17 cellular contexts compared by ENCODE assay signal in the genomic region with DNA sequence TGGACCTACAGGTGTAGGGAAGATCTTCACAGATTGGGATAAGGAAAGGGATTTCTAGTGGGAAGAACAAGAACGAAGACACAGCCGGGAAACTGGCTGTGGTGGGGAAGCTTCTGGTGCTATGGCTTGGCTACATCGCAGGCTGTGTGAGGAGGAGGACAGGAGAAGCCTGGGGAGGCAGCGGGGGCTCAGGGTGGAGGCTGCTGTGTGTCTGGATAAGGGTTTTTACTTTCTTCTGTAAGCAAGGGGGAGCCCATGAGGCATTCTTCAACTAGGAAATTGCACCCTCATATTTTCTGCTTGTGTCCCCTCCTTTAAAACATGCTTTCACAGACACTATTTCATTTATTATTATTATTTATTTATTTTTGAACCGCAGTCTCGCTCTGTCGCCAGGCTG. TPM values are rescaled to one million over a fixed set of nuclear protein-coding genes. Genes with fewer than 3 reads are reported as not detected.
DNase-seq lines count a peak whose midpoint lies in the region; ATAC-seq and TF ChIP-seq lines count a peak whose summit lies in the region.
"Had no signal": no experiment of that assay in that cellular context is flagged by ENCODE, and none has a peak within 500 bp of the region (broad histone marks: within the 10 kb centered on the region; RNA-seq: fewer than 3 reads in every experiment).

No MANE protein-coding gene starts in this region.

- POLR2A ChIA-PET in AG04450 (lab: Yijun Ruan, JAX): no interaction called here

- no peak overlapping the region for H3K27ac ChIP-seq in AG04450 (ENCODE audit: low read depth, low read length)
- H3K27ac ChIP-seq: BLaER1, tibial artery had no signal

- no peaks in the 10 kb centered on the region; the same call in 1 of the 2 replicates for H3K9me3 ChIP-seq in AG04450 (ENCODE audit: control insufficient read depth, insufficient read depth, low read length)
- H3K9me3 ChIP-seq: BLaER1, tibial artery had no signal

- TF ChIP-seq CTCF in AG04450 (IDR thresholded peaks at IDR 0.05; ENCODE audit: low read depth, low read length) (peak; percentile 35), GM12872 (IDR thresholded peaks at IDR 0.05; ENCODE audit: insufficient read depth, low read depth, low read length) (peak; percentile 38; the same call in 2 of the 3 replicates), foreskin fibroblast (IDR thresholded peaks at IDR 0.05; ENCODE audit: low read depth, low read length) (peak; percentile 11)

- CTCF ChIA-PET in AG04450 (lab: Charles Lee): interaction anchor here (0.6 to 6.6 kb wide), 9 partner anchors 21 to 167 kb away, joined by 3 to 121 read pairs (median 3); a partner anchor contains a TSS

- peaks cover 5% of the 10 kb centered on the region for H3K27me3 ChIP-seq in AG04450 (ENCODE audit: control insufficient read depth, insufficient read depth, low read length)
- H3K27me3 ChIP-seq: BLaER1 had no signal

- H3K4me3 ChIP-seq in AG04450 (ENCODE audit: low read depth, low read length) (no peak overlapping the region), foreskin fibroblast (ENCODE audit: low read depth in 1 of 2, low read length in 2 of 2) (no peak overlapping the region)
- H3K4me3 ChIP-seq: BLaER1, tibial artery had no signal

- ATAC-seq in GM19324 (IDR thresholded peaks at IDR 0.05; ENCODE audit: low FRiP score, unreplicated experiment) (no peak), HG03175 (IDR thresholded peaks at IDR 0.05; ENCODE audit: unreplicated experiment) (no peak), GM21576 (IDR thresholded peaks at IDR 0.05; ENCODE audit: unreplicated experiment) (no peak)
- ATAC-seq: left colon had no signal

- DNase-seq in AG04450 (ENCODE audit: low read depth, low spot score) (no peak), OCI-M1 (lab: John Stamatoyannopoulos, UW) (peak; percentile 61), foreskin fibroblast (peak in 1 of 2 donors; percentile 22), LoVo (ENCODE audit: low spot score) (no peak)
- DNase-seq: activated CD8-positive, alpha-beta memory T cell treated with anti-CD3 and anti-CD28 coated beads, Interleukin-2, amount 50 U/mL, for 48 hours; DND-41; head of caudate nucleus; left colon; NCI-H1694 treated with DMSO at 0.1 percent for 48 hours; NCI-H774; SHP77 treated with DMSO at 0.1 percent for 48 hours; tibial artery had no signal

RNA-seq across cellular contexts. Expression of a gene that starts 2.9 kb away (rescaled TPM):
- polyA plus RNA-seq in AG04450 (2011; rRNA removed): 5.4 and 8.7 TPM in 2 replicates
- polyA minus RNA-seq in AG04450 (2011; rRNA and poly(A)+ RNA removed): 6.8 and 7.7 TPM in 2 replicates

RNA-seq across cellular contexts. Expression of a gene that starts 33.4 kb away (rescaled TPM):
- polyA plus RNA-seq in AG04450 (2011; rRNA removed): 7.4 and 7.7 TPM in 2 replicates
- 3.1 and 5.3 TPM in 2 replicates for polyA minus RNA-seq in AG04450 (2011; rRNA and poly(A)+ RNA removed)

RNA-seq across cellular contexts. Expression of a gene that starts 35.7 kb away (rescaled TPM):
- polyA plus RNA-seq in AG04450 (2011; rRNA removed): 0.69 and 1.9 TPM in 2 replicates
- polyA minus RNA-seq in AG04450 (2011; rRNA and poly(A)+ RNA removed): 0.37 and 0.96 TPM in 2 replicates

RNA-seq across cellular contexts. Expression of a gene that starts 36.7 kb away (rescaled TPM):
- 0.12 TPM in 1 of 2 replicates, not detected in the other for polyA plus RNA-seq in AG04450 (2011; rRNA removed)
- not detected in 2 replicates for polyA minus RNA-seq in AG04450 (2011; rRNA and poly(A)+ RNA removed)

RNA-seq across cellular contexts. Expression of a gene that starts 51.2 kb away (rescaled TPM):
- polyA plus RNA-seq in AG04450 (2011; rRNA removed): 14.2 and 14.5 TPM in 2 replicates
- 58.9 and 64.2 TPM in 2 replicates for polyA minus RNA-seq in AG04450 (2011; rRNA and poly(A)+ RNA removed)
